20 cellular contexts compared by ENCODE assay signal in genomic region chr19:10220695-10221094, GRCh38.
"Had no signal": no experiment of that assay in that cellular context is flagged by ENCODE, and none has a peak within 500 bp of the region (broad histone marks: within the 10 kb centered on the region; RNA-seq: fewer than 3 reads in every experiment).

No MANE protein-coding gene starts in this region.

- H3K27me3 Mint-ChIP-seq: activated naive CD4-positive, alpha-beta T cell treated with anti-CD3 and anti-CD28 coated beads, Interleukin-2, amount 10 ng/mL, durations not matched to agents 7 days and 5 days; activated naive CD8-positive, alpha-beta T cell treated with anti-CD3 and anti-CD28 coated beads, Interleukin-2, amount 50 U/mL, for 24 hours; brain; memory B cell; stimulated activated memory B cell treated with anti-CD40 and anti-IgM and Interleukin-4, amounts not matched to agents 10 μg/mL and 1 μg/mL and 100 μg/mL, for 72 hours had no signal

- H3K4me2 ChIP-seq: smooth muscle cell had no signal

- H3K27ac ChIP-seq: epithelial cell of prostate, ovary, VCaP had no signal

- H3K4me1 Mint-ChIP-seq: activated naive CD4-positive, alpha-beta T cell treated with anti-CD3 and anti-CD28 coated beads, Interleukin-2, amount 10 ng/mL, durations not matched to agents 7 days and 5 days; brain; endodermal cell had no signal

- H3K4me3 ChIP-seq: ovary, smooth muscle cell had no signal

- H3K36me3 ChIP-seq: ovary had no signal

- H3K9me3 ChIP-seq: ovary had no signal

- H3K27me3 ChIP-seq: ovary had no signal

- H3K27ac Mint-ChIP-seq: activated naive CD4-positive, alpha-beta T cell treated with anti-CD3 and anti-CD28 coated beads, Interleukin-2, amount 10 ng/mL, durations not matched to agents 7 days and 5 days; activated naive CD8-positive, alpha-beta T cell treated with anti-CD3 and anti-CD28 coated beads, Interleukin-2, amount 50 U/mL, for 24 hours had no signal

- H3K4me3 Mint-ChIP-seq: activated naive CD4-positive, alpha-beta T cell treated with anti-CD3 and anti-CD28 coated beads, Interleukin-2, amount 10 ng/mL, durations not matched to agents 7 days and 5 days; activated naive CD8-positive, alpha-beta T cell treated with anti-CD3 and anti-CD28 coated beads, Interleukin-2, amount 50 U/mL, for 24 hours; brain; endodermal cell; memory B cell; stimulated activated memory B cell treated with anti-CD40 and anti-IgM and Interleukin-4, amounts not matched to agents 10 μg/mL and 1 μg/mL and 100 μg/mL, for 72 hours had no signal

- ATAC-seq: activated naive CD8-positive, alpha-beta T cell treated with anti-CD3 and anti-CD28 coated beads, Interleukin-2, amount 50 U/mL, for 24 hours; sciatic nerve had no signal

- DNase-seq: activated CD4-positive, CD25-positive, alpha-beta regulatory T cell treated with anti-CD3 and anti-CD28 coated beads, Interleukin-2, amount 50 U/mL, for 72 hours; activated CD8-positive, alpha-beta memory T cell treated with anti-CD3 and anti-CD28 coated beads for 24 hours; activated CD8-positive, alpha-beta memory T cell treated with anti-CD3 and anti-CD28 coated beads, Interleukin-2, amount 50 U/mL, for 48 hours; activated effector memory CD4-positive, alpha-beta T cell treated with Interleukin-2 at 50 U/mL for 16 hours; activated naive CD4-positive, alpha-beta T cell treated with anti-CD3 and anti-CD28 coated beads, Interleukin-2, amount 10 ng/mL, durations not matched to agents 7 days and 5 days; activated naive CD8-positive, alpha-beta T cell treated with anti-CD3 and anti-CD28 coated beads, Interleukin-2, amount 50 U/mL, for 24 hours; activated T-cell treated with anti-CD3 and anti-CD28 coated beads, Interleukin-2, amount 50 U/mL, for 48 hours; anterior cingulate cortex; central memory CD4-positive, alpha-beta T cell; endodermal cell; foreskin fibroblast; ovary; stimulated activated CD4-positive, alpha-beta T cell treated with anti-CD3 and anti-CD28 coated beads, Interleukin-4, amount 100 ng/mL, for 24 hours had no signal

- H3K36me3 Mint-ChIP-seq: activated naive CD4-positive, alpha-beta T cell treated with anti-CD3 and anti-CD28 coated beads, Interleukin-2, amount 10 ng/mL, durations not matched to agents 7 days and 5 days had no signal
